In the genomic region with DNA sequence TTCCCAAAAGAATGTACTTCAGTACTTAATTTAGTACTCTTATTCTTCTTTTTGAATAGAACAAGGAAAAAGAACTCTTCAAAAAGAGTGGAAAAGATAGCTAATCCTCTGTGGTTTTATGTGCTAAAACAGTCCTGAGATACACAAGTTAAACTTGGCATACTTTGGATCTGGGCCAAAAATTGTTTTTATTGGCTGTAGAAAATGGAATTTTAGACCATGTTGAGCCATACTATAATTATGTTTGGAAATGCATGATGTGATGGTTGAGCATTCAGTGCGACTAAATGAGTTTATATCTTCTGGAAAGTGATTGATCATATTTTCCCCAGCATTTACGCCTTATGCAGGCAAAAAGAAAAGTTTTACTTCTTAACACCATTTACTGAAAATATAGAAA, we compare ENCODE assay signal across 28 cellular contexts. TPM values are rescaled to one million over a fixed set of nuclear protein-coding genes. Genes with fewer than 3 reads are reported as not detected.
A peak's percentile ranks its signal among the peaks of the same experiment; 100 is the strongest.
DNase-seq lines count a peak whose midpoint lies in the region; ATAC-seq and TF ChIP-seq lines count a peak whose summit lies in the region.
"Had no signal": no experiment of that assay in that cellular context is flagged by ENCODE, and none has a peak within 500 bp of the region (broad histone marks: within the 10 kb centered on the region; RNA-seq: fewer than 3 reads in every experiment).

No MANE protein-coding gene starts in this region.

- H2AFZ ChIP-seq in SK-N-SH (ENCODE audit: low read depth): no peak overlapping the region
- H2AFZ ChIP-seq: GM23338 had no signal

- intact Hi-C loops in tibial artery (cut with DNase I; ENCODE audit: low total_unique reads): no loop called here
- intact Hi-C loops in CD4-positive, alpha-beta memory T cell (cut with micrococcal nuclease): no loop called here

- no peak overlapping the region for H3K9ac ChIP-seq in SK-N-SH

- H3K36me3 Mint-ChIP-seq in CD4-positive, alpha-beta memory T cell: no peaks in the 10 kb centered on the region
- H3K36me3 Mint-ChIP-seq: CD8-positive, alpha-beta memory T cell had no signal

- H3K9me2 ChIP-seq in SK-N-SH: no peaks in the 10 kb centered on the region

- no peak for TF ChIP-seq RAD21 in SK-N-SH (IDR thresholded peaks at IDR 0.05; ENCODE audit: low read length)

- no peaks in the 10 kb centered on the region for H4K20me1 ChIP-seq in SK-N-SH (ENCODE audit: insufficient read depth)

- H3K27me3 Mint-ChIP-seq in CD4-positive, alpha-beta memory T cell: no peaks in the 10 kb centered on the region
- H3K27me3 Mint-ChIP-seq: CD8-positive, alpha-beta memory T cell had no signal

- H3K4me1 Mint-ChIP-seq in CD4-positive, alpha-beta memory T cell: no peaks in the 10 kb centered on the region
- H3K4me1 Mint-ChIP-seq: CD8-positive, alpha-beta memory T cell had no signal

- POLR2A ChIA-PET in SK-N-SH (lab: Yijun Ruan, JAX): no interaction called here
- POLR2A ChIA-PET in CD4-positive, alpha-beta memory T cell (lab: Charles Lee; ENCODE audit: partially characterized antibody): no interaction called here

- H3K4me3 ChIP-seq in SK-N-SH (ENCODE audit: low read depth in 2 of 2, low read length in 1 of 2) (no peak overlapping the region), cardiac fibroblast (replicated peaks in 1 of 2; ENCODE audit: low read depth in 2 of 2, low read length in 2 of 2) (no peak overlapping the region), fibroblast of villous mesenchyme (ENCODE audit: low read depth, low read length) (no peak overlapping the region), tibial artery (no peak overlapping the region)
- no peak overlapping the region for H3K4me3 ChIP-seq in CD4-positive, alpha-beta memory T cell (ENCODE audit: low read length in 2 of 2)
- H3K4me3 ChIP-seq: esophagus muscularis mucosa, GM23338, lower lobe of right lung, upper lobe of right lung had no signal

- H3K27me3 ChIP-seq in SK-N-SH (ENCODE audit: insufficient read depth): no peaks in the 10 kb centered on the region
- H3K27me3 ChIP-seq in tibial artery: no peaks in the 10 kb centered on the region
- no peaks in the 10 kb centered on the region for H3K27me3 ChIP-seq in CD4-positive, alpha-beta memory T cell (ENCODE audit: insufficient read depth, low read length)
- H3K27me3 ChIP-seq: esophagus muscularis mucosa, upper lobe of right lung had no signal

- H3K9me3 Mint-ChIP-seq in CD4-positive, alpha-beta memory T cell: peaks cover 0 to 5% (median 0%) of the 10 kb centered on the region in 8 donors
- H3K9me3 Mint-ChIP-seq: activated naive CD4-positive, alpha-beta T cell treated with anti-CD3 and anti-CD28 coated beads for 36 hours; GM23338 had no signal

- no peak overlapping the region for H3K27ac ChIP-seq in SK-N-SH (ENCODE audit: low read depth in 2 of 2, low read length in 1 of 2)
- peak overlapping the region; percentile 49 to 62 for H3K27ac ChIP-seq in tibial artery
- no peak overlapping the region for H3K27ac ChIP-seq in CD4-positive, alpha-beta memory T cell (ENCODE audit: low read depth, low read length)
- H3K27ac ChIP-seq: esophagus muscularis mucosa, lower lobe of right lung, upper lobe of right lung had no signal

- H3K9me3 ChIP-seq in SK-N-SH (no peaks in the 10 kb centered on the region), tibial artery (no peaks in the 10 kb centered on the region)
- H3K9me3 ChIP-seq in CD4-positive, alpha-beta memory T cell (ENCODE audit: control insufficient read depth in 1 of 2, low read length in 2 of 2): no peaks in the 10 kb centered on the region
- H3K9me3 ChIP-seq: esophagus muscularis mucosa, lower lobe of right lung, upper lobe of right lung had no signal

- H3K4me2 ChIP-seq in SK-N-SH: no peak overlapping the region
- H3K4me2 ChIP-seq: GM23338 had no signal

- H3F3A ChIP-seq in SK-N-SH (replicated peaks; ENCODE audit: insufficient read depth): no peaks in the 10 kb centered on the region

- H3K79me2 ChIP-seq in SK-N-SH (ENCODE audit: insufficient read depth): no peaks in the 10 kb centered on the region

- CTCF ChIA-PET in SK-N-SH (lab: Yijun Ruan, JAX): interaction anchor here (1.0 to 1.1 kb wide), 2 partner anchors 17 to 205 kb away, joined by 3 to 5 read pairs; no protein-coding TSS in a partner anchor
- CTCF ChIA-PET in CD4-positive, alpha-beta memory T cell (lab: Charles Lee; ENCODE audit: partially characterized antibody): no interaction called here

- no peak overlapping the region for H3K4me3 Mint-ChIP-seq in CD4-positive, alpha-beta memory T cell
- H3K4me3 Mint-ChIP-seq: activated naive CD4-positive, alpha-beta T cell treated with anti-CD3 and anti-CD28 coated beads for 36 hours; activated T-cell treated with anti-CD3 and anti-CD28 coated beads, Interleukin-2, amount 50 U/mL, for 72 hours; CD8-positive, alpha-beta memory T cell; GM23338 had no signal

- H3K36me3 ChIP-seq in SK-N-SH (replicated peaks in 1 of 2; ENCODE audit: control insufficient read depth in 1 of 2, insufficient read depth in 2 of 2, low read length in 1 of 2) (no peaks in the 10 kb centered on the region), tibial artery (no peaks in the 10 kb centered on the region)
- no peaks in the 10 kb centered on the region for H3K36me3 ChIP-seq in CD4-positive, alpha-beta memory T cell (ENCODE audit: insufficient read depth, low read length)
- H3K36me3 ChIP-seq: esophagus muscularis mucosa, lower lobe of right lung, upper lobe of right lung had no signal

- 95% methylated on average over 2 of the region's 2 CpGs for WGBS in SK-N-SH (ENCODE audit: low lambda C conversion rate)

- no peak for TF ChIP-seq EP300 in SK-N-SH (IDR thresholded peaks at IDR 0.05; ENCODE audit: borderline replicate concordance in 1 of 2, low read depth in 1 of 2, low read length in 1 of 2)

- H3K4me1 ChIP-seq in SK-N-SH (ENCODE audit: control insufficient read depth in 1 of 2, insufficient read depth in 2 of 2, low read depth in 1 of 2, low read length in 1 of 2): peaks cover 0 to 10% of the 10 kb centered on the region in 2 experiments; a peak in 2 of 4 replicates
- peaks cover 0 to 58% (median 21%) of the 10 kb centered on the region in 4 donors for H3K4me1 ChIP-seq in tibial artery
- H3K4me1 ChIP-seq in CD4-positive, alpha-beta memory T cell (ENCODE audit: insufficient read depth, low read length): no peaks in the 10 kb centered on the region
- H3K4me1 ChIP-seq: lower lobe of right lung, upper lobe of right lung had no signal

- no peak for ATAC-seq in SK-N-SH treated with all-trans-retinoic acid at 6 μM for 48 hours
- ATAC-seq: activated T-cell treated with anti-CD3 and anti-CD28 coated beads, Interleukin-2, amount 50 U/mL, for 72 hours; GM23338; lower lobe of right lung; upper lobe of right lung had no signal

- no peak overlapping the region for H3K27ac Mint-ChIP-seq in CD4-positive, alpha-beta memory T cell
- H3K27ac Mint-ChIP-seq: activated naive CD4-positive, alpha-beta T cell treated with anti-CD3 and anti-CD28 coated beads for 36 hours; activated T-cell treated with anti-CD3 and anti-CD28 coated beads, Interleukin-2, amount 50 U/mL, for 72 hours; CD8-positive, alpha-beta memory T cell; GM23338 had no signal

- DNase-seq in SK-N-SH (no peak), cardiac fibroblast (ENCODE audit: low read depth in 2 of 2) (peak; percentile 59 to 75), fibroblast of villous mesenchyme (ENCODE audit: low read depth) (peak; percentile 39), tibial artery (no peak), HPDE6-E6E7 (ENCODE audit: extremely low spot score) (no peak), NCI-H2227 (lab: John Stamatoyannopoulos, UW; ENCODE audit: unreplicated experiment) (no peak)
- DNase-seq in CD4-positive, alpha-beta memory T cell: no peak
- DNase-seq: 8988T; activated CD4-positive, alpha-beta T cell treated with anti-CD3 and anti-CD28 coated beads for 4 hours; activated naive CD4-positive, alpha-beta T cell treated with anti-CD3 and anti-CD28 coated beads for 36 hours; activated T-cell treated with anti-CD3 and anti-CD28 coated beads, Interleukin-2, amount 50 U/mL, for 72 hours; AML-193; CD8-positive, alpha-beta memory T cell; Karpas-422; kidney; lower lobe of right lung; NCI-H1092; NCI-H187 treated with DMSO at 0.1 percent for 48 hours; NCI-H2227 treated with DMSO at 0.1 percent for 48 hours; NCI-H748 treated with DMSO at 0.1 percent for 48 hours; RPMI8226; small intestine; stimulated activated CD4-positive, alpha-beta T cell treated with anti-CD3 and anti-CD28 coated beads, Interleukin-1b, Interleukin-23, amount 100 ng/mL, for 48 hours; upper lobe of right lung had no signal

- no peak for TF ChIP-seq CTCF in SK-N-SH (IDR thresholded peaks at IDR 0.05)
- TF ChIP-seq CTCF in cardiac fibroblast (IDR thresholded peaks at IDR 0.05; ENCODE audit: low read depth, low read length): no peak
- no peak for TF ChIP-seq CTCF in fibroblast of villous mesenchyme (IDR thresholded peaks at IDR 0.05; ENCODE audit: insufficient read depth, low read depth, low read length)
- TF ChIP-seq CTCF in tibial artery (IDR thresholded peaks at IDR 0.05): no peak

TF ChIP-seq in SK-N-SH, 30 proteins besides CTCF, POLR2A, EP300 and RAD21 (continues in another document):
- TF ChIP-seq NFIC (IDR thresholded peaks at IDR 0.05; ENCODE audit: borderline replicate concordance): 0 out of 2 replicates have a peak, but pooled peaks have one; percentile 46
- TF ChIP-seq, protein P1, sequence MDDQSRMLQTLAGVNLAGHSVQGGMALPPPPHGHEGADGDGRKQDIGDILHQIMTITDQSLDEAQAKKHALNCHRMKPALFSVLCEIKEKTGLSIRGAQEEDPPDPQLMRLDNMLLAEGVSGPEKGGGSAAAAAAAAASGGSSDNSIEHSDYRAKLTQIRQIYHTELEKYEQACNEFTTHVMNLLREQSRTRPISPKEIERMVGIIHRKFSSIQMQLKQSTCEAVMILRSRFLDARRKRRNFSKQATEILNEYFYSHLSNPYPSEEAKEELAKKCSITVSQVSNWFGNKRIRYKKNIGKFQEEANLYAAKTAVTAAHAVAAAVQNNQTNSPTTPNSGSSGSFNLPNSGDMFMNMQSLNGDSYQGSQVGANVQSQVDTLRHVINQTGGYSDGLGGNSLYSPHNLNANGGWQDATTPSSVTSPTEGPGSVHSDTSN (IDR thresholded peaks at IDR 0.05): no peak

TF ChIP-seq in SK-N-SH treated with all-trans-retinoic acid at 6 μM for 48 hours, 23 proteins besides CTCF, POLR2A, EP300 and RAD21 (continues in another document):
- TF ChIP-seq, protein P2, sequence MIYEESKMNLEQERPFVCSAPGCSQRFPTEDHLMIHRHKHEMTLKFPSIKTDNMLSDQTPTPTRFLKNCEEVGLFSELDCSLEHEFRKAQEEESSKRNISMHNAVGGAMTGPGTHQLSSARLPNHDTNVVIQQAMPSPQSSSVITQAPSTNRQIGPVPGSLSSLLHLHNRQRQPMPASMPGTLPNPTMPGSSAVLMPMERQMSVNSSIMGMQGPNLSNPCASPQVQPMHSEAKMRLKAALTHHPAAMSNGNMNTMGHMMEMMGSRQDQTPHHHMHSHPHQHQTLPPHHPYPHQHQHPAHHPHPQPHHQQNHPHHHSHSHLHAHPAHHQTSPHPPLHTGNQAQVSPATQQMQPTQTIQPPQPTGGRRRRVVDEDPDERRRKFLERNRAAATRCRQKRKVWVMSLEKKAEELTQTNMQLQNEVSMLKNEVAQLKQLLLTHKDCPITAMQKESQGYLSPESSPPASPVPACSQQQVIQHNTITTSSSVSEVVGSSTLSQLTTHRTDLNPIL (CRISPR knock-in tag; IDR thresholded peaks at IDR 0.05; ENCODE audit: low read depth): no peak

RNA-seq across cellular contexts. Expression of a gene that starts 18.0 kb away (rescaled TPM):
- polyA plus RNA-seq in SK-N-SH (2012; rRNA removed): 0.08 and 0.10 TPM in 2 replicates
- polyA plus RNA-seq in SK-N-SH (2012; cell fraction: cytosol; rRNA removed): 0.13 and 0.14 TPM in 2 replicates
- polyA plus RNA-seq in SK-N-SH (2012; cell fraction: nucleus; rRNA removed): 0.04 and 0.05 TPM in 2 replicates
- 1.7 and 1.9 TPM in 2 replicates for total RNA-seq in fibroblast of villous mesenchyme
- total RNA-seq in CD4-positive, alpha-beta memory T cell: not detected
- polyA plus RNA-seq in CD4-positive, alpha-beta memory T cell: not detected
- total RNA-seq: activated naive CD4-positive, alpha-beta T cell treated with anti-CD3 and anti-CD28 coated beads for 36 hours; activated T-cell treated with anti-CD3 and anti-CD28 coated beads, Interleukin-2, amount 50 U/mL, for 72 hours; CD8-positive, alpha-beta memory T cell; T-helper 2 cell treated with Interferon-gamma antibody and Interleukin-4, amounts not matched to agents 100 ng/mL and 5 ng/mL, for 36 hours had no signal
- polyA plus RNA-seq: CD8-positive, alpha-beta memory T cell had no signal

Comparison
In these comparisons a context has a peak if more than half of its experiments do, and no peak if none do; other contexts are left out.
1. DNase-seq: peak in cardiac fibroblast (2 of 2) and fibroblast of villous mesenchyme (single experiment); none in SK-N-SH (single experiment), tibial artery (0 of 2), HPDE6-E6E7 (single experiment), NCI-H2227 (single experiment) and CD4-positive, alpha-beta memory T cell (0 of 5).
2. H3K27ac ChIP-seq: peak in tibial artery (2 of 2); none in SK-N-SH (0 of 2) and CD4-positive, alpha-beta memory T cell (single experiment).